ENCODE assay signal across 1 cellular context in genomic region chr1:156677616-156678596, GRCh38.
TF ChIP-seq lines count a peak whose summit lies in the region.

No MANE protein-coding gene starts in this region.

TF ChIP-seq in K562, 482 proteins besides CTCF, POLR2A, EP300 and RAD21 (continued from another document and continues in another):
- TF ChIP-seq LARP7 (IDR thresholded peaks at IDR 0.05) = 0 out of 2 replicates have a peak, but pooled peaks have one; percentile 26
- peak; percentile 46; the same call in 1 of the 2 replicates for TF ChIP-seq FOSL1 (tag; conservative IDR thresholded peaks at IDR 0.05)
- peak; percentile 17; the same call in 1 of the 2 replicates for TF ChIP-seq CTBP1 (IDR thresholded peaks at IDR 0.05; ENCODE audit: borderline replicate concordance)
- TF ChIP-seq, protein P1, sequence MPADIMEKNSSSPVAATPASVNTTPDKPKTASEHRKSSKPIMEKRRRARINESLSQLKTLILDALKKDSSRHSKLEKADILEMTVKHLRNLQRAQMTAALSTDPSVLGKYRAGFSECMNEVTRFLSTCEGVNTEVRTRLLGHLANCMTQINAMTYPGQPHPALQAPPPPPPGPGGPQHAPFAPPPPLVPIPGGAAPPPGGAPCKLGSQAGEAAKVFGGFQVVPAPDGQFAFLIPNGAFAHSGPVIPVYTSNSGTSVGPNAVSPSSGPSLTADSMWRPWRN (IDR thresholded peaks at IDR 0.05; ENCODE audit: low read depth) = no peak
- 0 out of 2 replicates have a peak, but pooled peaks have one; percentile 55 for TF ChIP-seq FOXP1 (CRISPR knock-in tag; IDR thresholded peaks at IDR 0.05)
- peak; percentile 28 for TF ChIP-seq CTCFL (IDR thresholded peaks at IDR 0.05; ENCODE audit: borderline replicate concordance, insufficient read depth, low read depth, low read length, poor library complexity, severe bottlenecking)
- TF ChIP-seq TEAD4 (IDR thresholded peaks at IDR 0.05; ENCODE audit: low read length) = peak; percentile 30; the same call in 1 of the 2 replicates
- TF ChIP-seq TEAD4 (CRISPR knock-in tag; IDR thresholded peaks at IDR 0.05; ENCODE audit: borderline replicate concordance) = no peak
- peak; percentile 16 to 81; a peak in 1 of 4 replicates for TF ChIP-seq TEAD1 (CRISPR knock-in tag; IDR thresholded peaks at IDR 0.05)
- no peak for TF ChIP-seq FOXO4 (CRISPR knock-in tag; IDR thresholded peaks at IDR 0.05)
- peak in 1 of 2 experiments; percentile 75; a peak in 1 of 4 replicates for TF ChIP-seq NONO (IDR thresholded peaks at IDR 0.05; ENCODE audit: low read depth in 2 of 2, low read length in 1 of 2)
- no peak for TF ChIP-seq HDAC3 (IDR thresholded peaks at IDR 0.05; ENCODE audit: borderline replicate concordance, partially characterized antibody)
- TF ChIP-seq CC2D1A (IDR thresholded peaks at IDR 0.05) = peak; percentile 83
- no peak for TF ChIP-seq HLTF (IDR thresholded peaks at IDR 0.05)
- TF ChIP-seq, protein P2, sequence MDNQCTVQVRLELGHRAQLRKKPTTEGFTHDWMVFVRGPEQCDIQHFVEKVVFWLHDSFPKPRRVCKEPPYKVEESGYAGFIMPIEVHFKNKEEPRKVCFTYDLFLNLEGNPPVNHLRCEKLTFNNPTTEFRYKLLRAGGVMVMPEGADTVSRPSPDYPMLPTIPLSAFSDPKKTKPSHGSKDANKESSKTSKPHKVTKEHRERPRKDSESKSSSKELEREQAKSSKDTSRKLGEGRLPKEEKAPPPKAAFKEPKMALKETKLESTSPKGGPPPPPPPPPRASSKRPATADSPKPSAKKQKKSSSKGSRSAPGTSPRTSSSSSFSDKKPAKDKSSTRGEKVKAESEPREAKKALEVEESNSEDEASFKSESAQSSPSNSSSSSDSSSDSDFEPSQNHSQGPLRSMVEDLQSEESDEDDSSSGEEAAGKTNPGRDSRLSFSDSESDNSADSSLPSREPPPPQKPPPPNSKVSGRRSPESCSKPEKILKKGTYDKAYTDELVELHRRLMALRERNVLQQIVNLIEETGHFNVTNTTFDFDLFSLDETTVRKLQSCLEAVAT (IDR thresholded peaks at IDR 0.05) = no peak
- TF ChIP-seq, protein P3, sequence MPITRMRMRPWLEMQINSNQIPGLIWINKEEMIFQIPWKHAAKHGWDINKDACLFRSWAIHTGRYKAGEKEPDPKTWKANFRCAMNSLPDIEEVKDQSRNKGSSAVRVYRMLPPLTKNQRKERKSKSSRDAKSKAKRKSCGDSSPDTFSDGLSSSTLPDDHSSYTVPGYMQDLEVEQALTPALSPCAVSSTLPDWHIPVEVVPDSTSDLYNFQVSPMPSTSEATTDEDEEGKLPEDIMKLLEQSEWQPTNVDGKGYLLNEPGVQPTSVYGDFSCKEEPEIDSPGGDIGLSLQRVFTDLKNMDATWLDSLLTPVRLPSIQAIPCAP (CRISPR knock-in tag; IDR thresholded peaks at IDR 0.05; ENCODE audit: borderline replicate concordance) = no peak
- TF ChIP-seq OTX1 (CRISPR knock-in tag; IDR thresholded peaks at IDR 0.05) = peak; percentile 19; the same call in 1 of the 2 replicates
- TF ChIP-seq MXI1 (IDR thresholded peaks at IDR 0.05; ENCODE audit: low read depth, low read length) = 0 out of 2 replicates have a peak, but pooled peaks have one; percentile 15
- TF ChIP-seq, protein P4, sequence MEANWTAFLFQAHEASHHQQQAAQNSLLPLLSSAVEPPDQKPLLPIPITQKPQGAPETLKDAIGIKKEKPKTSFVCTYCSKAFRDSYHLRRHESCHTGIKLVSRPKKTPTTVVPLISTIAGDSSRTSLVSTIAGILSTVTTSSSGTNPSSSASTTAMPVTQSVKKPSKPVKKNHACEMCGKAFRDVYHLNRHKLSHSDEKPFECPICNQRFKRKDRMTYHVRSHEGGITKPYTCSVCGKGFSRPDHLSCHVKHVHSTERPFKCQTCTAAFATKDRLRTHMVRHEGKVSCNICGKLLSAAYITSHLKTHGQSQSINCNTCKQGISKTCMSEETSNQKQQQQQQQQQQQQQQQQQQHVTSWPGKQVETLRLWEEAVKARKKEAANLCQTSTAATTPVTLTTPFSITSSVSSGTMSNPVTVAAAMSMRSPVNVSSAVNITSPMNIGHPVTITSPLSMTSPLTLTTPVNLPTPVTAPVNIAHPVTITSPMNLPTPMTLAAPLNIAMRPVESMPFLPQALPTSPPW (CRISPR knock-in tag; IDR thresholded peaks at IDR 0.05) = peak; percentile 79
- TF ChIP-seq HDGF (IDR thresholded peaks at IDR 0.05) = no peak
- TF ChIP-seq TOE1 (IDR thresholded peaks at IDR 0.05; ENCODE audit: borderline replicate concordance) = peak; percentile 20; the same call in 1 of the 2 replicates
- TF ChIP-seq TOE1 (CRISPR knock-in tag; IDR thresholded peaks at IDR 0.05; ENCODE audit: borderline replicate concordance, low read depth) = no peak
- TF ChIP-seq DPF2 (IDR thresholded peaks at IDR 0.05) = 0 out of 2 replicates have a peak, but pooled peaks have one; percentile 6
- TF ChIP-seq, protein P5, sequence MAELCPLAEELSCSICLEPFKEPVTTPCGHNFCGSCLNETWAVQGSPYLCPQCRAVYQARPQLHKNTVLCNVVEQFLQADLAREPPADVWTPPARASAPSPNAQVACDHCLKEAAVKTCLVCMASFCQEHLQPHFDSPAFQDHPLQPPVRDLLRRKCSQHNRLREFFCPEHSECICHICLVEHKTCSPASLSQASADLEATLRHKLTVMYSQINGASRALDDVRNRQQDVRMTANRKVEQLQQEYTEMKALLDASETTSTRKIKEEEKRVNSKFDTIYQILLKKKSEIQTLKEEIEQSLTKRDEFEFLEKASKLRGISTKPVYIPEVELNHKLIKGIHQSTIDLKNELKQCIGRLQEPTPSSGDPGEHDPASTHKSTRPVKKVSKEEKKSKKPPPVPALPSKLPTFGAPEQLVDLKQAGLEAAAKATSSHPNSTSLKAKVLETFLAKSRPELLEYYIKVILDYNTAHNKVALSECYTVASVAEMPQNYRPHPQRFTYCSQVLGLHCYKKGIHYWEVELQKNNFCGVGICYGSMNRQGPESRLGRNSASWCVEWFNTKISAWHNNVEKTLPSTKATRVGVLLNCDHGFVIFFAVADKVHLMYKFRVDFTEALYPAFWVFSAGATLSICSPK (IDR thresholded peaks at IDR 0.05; ENCODE audit: borderline replicate concordance) = no peak
- TF ChIP-seq ZNF436 (CRISPR knock-in tag; IDR thresholded peaks at IDR 0.05) = no peak
- TF ChIP-seq, protein P6, sequence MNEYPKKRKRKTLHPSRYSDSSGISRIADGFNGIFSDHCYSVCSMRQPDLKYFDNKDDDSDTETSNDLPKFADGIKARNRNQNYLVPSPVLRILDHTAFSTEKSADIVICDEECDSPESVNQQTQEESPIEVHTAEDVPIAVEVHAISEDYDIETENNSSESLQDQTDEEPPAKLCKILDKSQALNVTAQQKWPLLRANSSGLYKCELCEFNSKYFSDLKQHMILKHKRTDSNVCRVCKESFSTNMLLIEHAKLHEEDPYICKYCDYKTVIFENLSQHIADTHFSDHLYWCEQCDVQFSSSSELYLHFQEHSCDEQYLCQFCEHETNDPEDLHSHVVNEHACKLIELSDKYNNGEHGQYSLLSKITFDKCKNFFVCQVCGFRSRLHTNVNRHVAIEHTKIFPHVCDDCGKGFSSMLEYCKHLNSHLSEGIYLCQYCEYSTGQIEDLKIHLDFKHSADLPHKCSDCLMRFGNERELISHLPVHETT (CRISPR knock-in tag; conservative IDR thresholded peaks at IDR 0.05 in 1 of 2, IDR thresholded peaks at IDR 0.05 in 1 of 2) = 0 out of 4 replicates have a peak, but pooled peaks of 1 of the 2 experiments have one; percentile 19
- TF ChIP-seq STAG1 (CRISPR knock-in tag; IDR thresholded peaks at IDR 0.05; ENCODE audit: borderline replicate concordance) = peak; percentile 51; the same call in 1 of the 2 replicates
- TF ChIP-seq KDM1A (IDR thresholded peaks at IDR 0.05) = peak in 1 of 2 experiments; percentile 40; a peak in 1 of 4 replicates
- peak; percentile 68 for TF ChIP-seq BRD9 (IDR thresholded peaks at IDR 0.05; ENCODE audit: low read depth, partially characterized antibody)
- TF ChIP-seq NEUROD1 (IDR thresholded peaks at IDR 0.05; ENCODE audit: borderline replicate concordance, low read depth, low read length, partially characterized antibody) = peak; percentile 27
- peak; percentile 40; the same call in 1 of the 2 replicates for TF ChIP-seq ATF7 (IDR thresholded peaks at IDR 0.05)
- TF ChIP-seq RBM25 (IDR thresholded peaks at IDR 0.05; ENCODE audit: low read depth, low read length, severe bottlenecking) = peak; percentile 3
- peak; percentile 27 for TF ChIP-seq GABPA (tag; conservative IDR thresholded peaks at IDR 0.05; ENCODE audit: low read depth)
- no peak for TF ChIP-seq TAF1 (IDR thresholded peaks at IDR 0.05; ENCODE audit: control insufficient read depth, extremely low read depth, insufficient read depth, low read length, severe bottlenecking)
- TF ChIP-seq, protein P7, sequence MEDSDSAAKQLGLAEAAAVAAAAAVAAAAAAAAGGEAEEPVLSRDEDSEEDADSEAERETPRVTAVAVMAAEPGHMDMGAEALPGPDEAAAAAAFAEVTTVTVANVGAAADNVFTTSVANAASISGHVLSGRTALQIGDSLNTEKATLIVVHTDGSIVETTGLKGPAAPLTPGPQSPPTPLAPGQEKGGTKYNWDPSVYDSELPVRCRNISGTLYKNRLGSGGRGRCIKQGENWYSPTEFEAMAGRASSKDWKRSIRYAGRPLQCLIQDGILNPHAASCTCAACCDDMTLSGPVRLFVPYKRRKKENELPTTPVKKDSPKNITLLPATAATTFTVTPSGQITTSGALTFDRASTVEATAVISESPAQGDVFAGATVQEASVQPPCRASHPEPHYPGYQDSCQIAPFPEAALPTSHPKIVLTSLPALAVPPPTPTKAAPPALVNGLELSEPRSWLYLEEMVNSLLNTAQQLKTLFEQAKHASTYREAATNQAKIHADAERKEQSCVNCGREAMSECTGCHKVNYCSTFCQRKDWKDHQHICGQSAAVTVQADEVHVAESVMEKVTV (CRISPR knock-in tag; IDR thresholded peaks at IDR 0.05) = peak; percentile 98
- TF ChIP-seq SIN3B (IDR thresholded peaks at IDR 0.05; ENCODE audit: low read depth) = no peak
- TF ChIP-seq ZNF449 (CRISPR knock-in tag; IDR thresholded peaks at IDR 0.05) = no peak
- no peak for TF ChIP-seq DACH1 (IDR thresholded peaks at IDR 0.05; ENCODE audit: partially characterized antibody)
- TF ChIP-seq ETV1 (tag; conservative IDR thresholded peaks at IDR 0.05; ENCODE audit: low read depth) = peak; percentile 23; the same call in 1 of the 2 replicates
- TF ChIP-seq SPI1 (IDR thresholded peaks at IDR 0.05; ENCODE audit: borderline replicate concordance, low read depth, low read length) = 0 out of 2 replicates have a peak, but pooled peaks have one; percentile 11
- no peak for TF ChIP-seq NFE2L1 (tag; IDR thresholded peaks at IDR 0.05; ENCODE audit: borderline replicate concordance, low read depth)
- TF ChIP-seq ZNF512 (tag; IDR thresholded peaks at IDR 0.05) = 0 out of 2 replicates have a peak, but pooled peaks have one; percentile 23
- TF ChIP-seq ZBTB7A (IDR thresholded peaks at IDR 0.05; ENCODE audit: borderline replicate concordance, control insufficient read depth, low read depth, low read length) = peak; percentile 85; the same call in 1 of the 2 replicates
- TF ChIP-seq MYC (IDR thresholded peaks at IDR 0.05; ENCODE audit: low read depth, low read length) = peak; percentile 60; the same call in 1 of the 2 replicates
- TF ChIP-seq MYC (CRISPR knock-in tag; IDR thresholded peaks at IDR 0.05; ENCODE audit: borderline replicate concordance, low read depth) = no peak
- TF ChIP-seq BMI1 (IDR thresholded peaks at IDR 0.05; ENCODE audit: low read length) = no peak
- peak; percentile 65; the same call in 1 of the 2 replicates for TF ChIP-seq RB1 (IDR thresholded peaks at IDR 0.05; ENCODE audit: low read depth)
